Comparison of ENCODE assay signal across 9 cellular contexts in genomic region chr2:96163768-96164429, GRCh38. TPM values are rescaled to one million over a fixed set of nuclear protein-coding genes. Genes with fewer than 3 reads are reported as not detected.
A peak's percentile ranks its signal among the peaks of the same experiment; 100 is the strongest.
DNase-seq lines count a peak whose midpoint lies in the region; ATAC-seq and TF ChIP-seq lines count a peak whose summit lies in the region.
"Had no signal": no experiment of that assay in that cellular context is flagged by ENCODE, and none has a peak within 500 bp of the region (broad histone marks: within the 10 kb centered on the region; RNA-seq: fewer than 3 reads in every experiment).

No MANE protein-coding gene starts in this region.

- peak overlapping the region; percentile 86 for H3K4me3 Mint-ChIP-seq in activated naive CD8-positive, alpha-beta T cell treated with anti-CD3 and anti-CD28 coated beads for 36 hours

- H3K27me3 Mint-ChIP-seq in activated naive CD8-positive, alpha-beta T cell treated with anti-CD3 and anti-CD28 coated beads for 36 hours, result no peaks in the 10 kb centered on the region

- DNase-seq in GM10266 (ENCODE audit: extremely low spot score) (peak; percentile 71), NT2/D1 (ENCODE audit: low read depth, low spot score) (no peak), NCI-H345 (lab: John Stamatoyannopoulos, UW) (no peak), DMS153 (lab: John Stamatoyannopoulos, UW) (no peak), NCI-H1930 (lab: John Stamatoyannopoulos, UW) (no peak)
- peak; percentile 94 for DNase-seq in activated naive CD8-positive, alpha-beta T cell treated with anti-CD3 and anti-CD28 coated beads for 36 hours
- peak; percentile 90 for DNase-seq in stimulated activated CD4-positive, alpha-beta T cell treated with anti-CD3 and anti-CD28 coated beads, Interleukin-1b, Interleukin-23, amount 100 ng/mL, for 48 hours

- H3K27me3 ChIP-seq in NT2/D1 (ENCODE audit: insufficient read depth, insufficient read length), result no peaks in the 10 kb centered on the region

- H3K9me3 ChIP-seq in NT2/D1 (ENCODE audit: insufficient read depth, low read length), result no peaks in the 10 kb centered on the region; the same call in 1 of the 2 replicates

- peaks cover 13% of the 10 kb centered on the region for H3K4me1 ChIP-seq in NT2/D1 (ENCODE audit: insufficient read depth, insufficient read length)

- TF ChIP-seq CTCF in GM10266 (IDR thresholded peaks at IDR 0.05; ENCODE audit: control insufficient read depth, insufficient read depth, low read depth, missing control alignments), result no peak

- peak; percentile 55 for ATAC-seq in GM21529 (IDR thresholded peaks at IDR 0.05; ENCODE audit: unreplicated experiment)

- H3K27ac Mint-ChIP-seq in activated naive CD8-positive, alpha-beta T cell treated with anti-CD3 and anti-CD28 coated beads for 36 hours, result peak overlapping the region; percentile 99

- no peaks in the 10 kb centered on the region for H3K36me3 ChIP-seq in NT2/D1 (ENCODE audit: insufficient read depth, insufficient read length, low read length)

- no peak overlapping the region for H3K4me3 ChIP-seq in NT2/D1 (ENCODE audit: insufficient read length, low read depth)

- H3K9me3 Mint-ChIP-seq in activated naive CD8-positive, alpha-beta T cell treated with anti-CD3 and anti-CD28 coated beads for 36 hours, result peaks cover 10% of the 10 kb centered on the region

- peak overlapping the region; percentile 17 for H3K9ac ChIP-seq in NT2/D1 (ENCODE audit: insufficient read length, low read depth)

- H3K36me3 Mint-ChIP-seq in activated naive CD8-positive, alpha-beta T cell treated with anti-CD3 and anti-CD28 coated beads for 36 hours, result peaks cover 18% of the 10 kb centered on the region

- peaks cover 70% of the 10 kb centered on the region for H3K4me1 Mint-ChIP-seq in activated naive CD8-positive, alpha-beta T cell treated with anti-CD3 and anti-CD28 coated beads for 36 hours

RNA-seq across cellular contexts. Expression of gene DUSP2, which starts 18.7 kb away (rescaled TPM):
- 100 to 1,000 TPM; 274 to 279 TPM for total RNA-seq in activated naive CD8-positive, alpha-beta T cell treated with anti-CD3 and anti-CD28 coated beads for 36 hours

RNA-seq across cellular contexts. Expression of gene ASTL, which starts 25.6 kb away (rescaled TPM):
- total RNA-seq in activated naive CD8-positive, alpha-beta T cell treated with anti-CD3 and anti-CD28 coated beads for 36 hours, result 10 to 100 TPM; 22.1 to 23.3 TPM
- total RNA-seq: fibroblast of lung had no signal

RNA-seq across cellular contexts. Expression of gene STARD7, which starts 44.7 kb away (rescaled TPM):
- 100 to 1,000 TPM; 229 to 231 TPM for total RNA-seq in activated naive CD8-positive, alpha-beta T cell treated with anti-CD3 and anti-CD28 coated beads for 36 hours

RNA-seq across cellular contexts. Expression of gene ADRA2B, which starts 47.5 kb away (rescaled TPM):
- under 1 TPM; 0.29 to 0.30 TPM for total RNA-seq in activated naive CD8-positive, alpha-beta T cell treated with anti-CD3 and anti-CD28 coated beads for 36 hours
- total RNA-seq: fibroblast of lung had no signal

Comparison
In these comparisons a context has a peak if more than half of its experiments do, and no peak if none do; other contexts are left out.
1. DNase-seq: peak in GM10266 (single experiment), activated naive CD8-positive, alpha-beta T cell treated with anti-CD3 and anti-CD28 coated beads for 36 hours (single experiment) and stimulated activated CD4-positive, alpha-beta T cell treated with anti-CD3 and anti-CD28 coated beads, Interleukin-1b, Interleukin-23, amount 100 ng/mL, for 48 hours (single experiment); none in NT2/D1 (single experiment), NCI-H345 (single experiment), DMS153 (single experiment) and NCI-H1930 (0 of 2).